ENCODE assay signal across 8 cellular contexts in the genomic region with DNA sequence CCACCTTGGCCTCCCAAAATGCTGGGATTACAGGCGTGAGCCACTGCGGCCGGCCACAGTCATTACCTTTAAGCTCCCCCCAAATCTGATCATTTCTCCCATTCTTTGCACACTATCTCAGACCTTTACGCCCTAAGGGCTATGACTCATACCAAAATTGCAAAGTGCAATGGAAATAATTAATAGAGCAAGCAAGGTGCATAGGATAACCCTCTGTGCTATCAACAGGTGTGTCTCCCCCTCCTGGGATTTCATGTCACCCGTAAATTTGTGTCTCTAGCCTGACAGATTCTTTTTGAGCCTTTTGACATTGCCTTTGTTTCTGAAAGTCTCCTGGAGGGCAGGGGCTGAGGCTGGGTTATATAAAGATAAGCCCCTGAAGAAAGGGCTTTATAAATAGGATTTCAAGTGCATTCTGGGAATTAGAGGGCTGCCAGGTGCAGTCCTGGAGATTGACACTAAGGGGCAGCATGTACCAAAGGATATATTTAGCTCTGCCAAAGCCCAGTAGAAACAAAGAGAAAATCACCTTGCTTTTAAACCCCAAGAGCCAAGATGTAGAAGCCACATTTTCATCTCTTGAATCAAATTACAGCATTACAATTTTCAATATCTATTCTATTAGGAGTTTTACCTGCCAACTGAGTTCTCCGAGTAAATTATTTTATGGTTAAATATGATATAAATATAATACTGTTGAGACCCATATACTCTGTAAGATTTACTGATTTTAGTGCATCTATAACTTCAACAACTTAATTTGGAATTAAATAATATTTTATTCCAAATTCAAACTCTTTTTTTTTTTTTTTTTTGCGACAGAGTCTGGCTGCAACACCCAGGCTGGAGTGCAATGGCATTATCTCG. TPM values are rescaled to one million over a fixed set of nuclear protein-coding genes. Genes with fewer than 3 reads are reported as not detected.
DNase-seq lines count a peak whose midpoint lies in the region; ATAC-seq, FAIRE-seq and TF ChIP-seq lines count a peak whose summit lies in the region.

No MANE protein-coding gene starts in this region.

- no peaks in the 10 kb centered on the region for H3K27me3 ChIP-seq in HepG2 (ENCODE audit: control insufficient read depth in 1 of 2, insufficient read depth in 2 of 2, low read length in 2 of 2)

- H3K36me3 Mint-ChIP-seq in central memory CD8-positive, alpha-beta T cell (ENCODE audit: insufficient read depth), result no peaks in the 10 kb centered on the region

- no peak overlapping the region for H2AFZ ChIP-seq in HepG2 (ENCODE audit: low read length)

- no peaks in the 10 kb centered on the region for H3K36me3 ChIP-seq in HepG2 (replicated peaks in 1 of 2; ENCODE audit: control insufficient read depth in 1 of 2, insufficient read depth in 2 of 2, low read length in 2 of 2)

- H3K27me3 Mint-ChIP-seq in central memory CD8-positive, alpha-beta T cell, result no peaks in the 10 kb centered on the region

- TF ChIP-seq POLR2A in HepG2 (IDR thresholded peaks at IDR 0.05; ENCODE audit: insufficient read depth in 1 of 2, low read depth in 2 of 2, low read length in 2 of 2), result no peak

- CTCF ChIA-PET in HepG2 (lab: Yijun Ruan, JAX; ENCODE audit: low intra/inter-chr PET ratio, low total read pairs), result interaction anchor here (0.7 to 2.2 kb wide), 5 partner anchors 148 to 625 kb away, joined by 3 to 12 read pairs (median 4); no protein-coding TSS in a partner anchor

- no peak overlapping the region for H3K4me3 Mint-ChIP-seq in central memory CD8-positive, alpha-beta T cell

- no peak overlapping the region for H3K27ac Mint-ChIP-seq in central memory CD8-positive, alpha-beta T cell (ENCODE audit: low read depth)

- TF ChIP-seq EP300 in HepG2 (IDR thresholded peaks at IDR 0.05; ENCODE audit: low read depth in 2 of 2, low read length in 2 of 2), result no peak
- no peak for TF ChIP-seq EP300 in HepG2 (CRISPR knock-in tag; IDR thresholded peaks at IDR 0.05; ENCODE audit: borderline replicate concordance)

- no peaks in the 10 kb centered on the region for H3K4me1 Mint-ChIP-seq in central memory CD8-positive, alpha-beta T cell

- FAIRE-seq in HepG2 (lab: Jason Lieb, UNC), result peak; percentile 72

- in situ Hi-C loops in HepG2 (cut with HindIII; ENCODE audit: extremely low pct_ligation_motif_present, low pct_unique_long_range_greater_than_20kb), result loop anchor here (5.0 kb wide), 1 partner anchor 149 kb away; no protein-coding TSS in a partner anchor

- intact Hi-C loops in HepG2 (cut with micrococcal nuclease; ENCODE audit: unreplicated experiment), result loop anchor here (1.0 kb wide), 3 partner anchors 148 to 624 kb away; partner anchors contain the start of gene WDR41

- POLR2A ChIA-PET in HepG2 (lab: Yijun Ruan, JAX), result interaction anchor here (0.8 kb wide), 1 partner anchor 554 kb away, joined by 4 read pairs; no protein-coding TSS in a partner anchor

- WGBS in HepG2 (ENCODE audit: low lambda C conversion rate), result 37% methylated on average over 7 of the region's 8 CpGs

- ATAC-seq in HG02678 (IDR thresholded peaks at IDR 0.05; ENCODE audit: unreplicated experiment), result peak; percentile 71
- no peak for ATAC-seq in central memory CD8-positive, alpha-beta T cell (replicated peaks; ENCODE audit: extremely low read depth, poor library complexity, severe bottlenecking)
- peak; percentile 82 for ATAC-seq in HepG2
- ATAC-seq in GM18519 (IDR thresholded peaks at IDR 0.05; ENCODE audit: low FRiP score, unreplicated experiment), result no peak

- H3K27ac ChIP-seq in HepG2 (ENCODE audit: extremely low read length, insufficient read depth, low read length), result no peak overlapping the region

- BruUV-seq in HepG2 (replicated peaks; lab: Mats Ljungman, UMichigan), result no TSS peak

- no peak overlapping the region for H3K4me3 ChIP-seq in HepG2 (replicated peaks in 1 of 3; ENCODE audit: insufficient read depth in 1 of 3, low read depth in 2 of 3, low read length in 3 of 3)

- H3K4me1 ChIP-seq in HepG2 (ENCODE audit: insufficient read depth, low read length), result no peaks in the 10 kb centered on the region

- H3K79me2 ChIP-seq in HepG2 (ENCODE audit: insufficient read depth, low read length), result no peaks in the 10 kb centered on the region

- no peak overlapping the region for H3K9ac ChIP-seq in HepG2 (ENCODE audit: insufficient read depth, low read depth, low read length)

- peak; percentile 79 for TF ChIP-seq RAD21 in HepG2 (CRISPR knock-in tag; IDR thresholded peaks at IDR 0.05)

- DNase-seq in D341Med (ENCODE audit: low spot score) (peak; percentile 73), NCI-H345 treated with DMSO at 0.1 percent for 48 hours (lab: John Stamatoyannopoulos, UW; ENCODE audit: unreplicated experiment) (peak; percentile 59), HepG2 (ENCODE audit: low spot score) (peak; percentile 47)
- DNase-seq in activated CD4-positive, CD25-positive, alpha-beta regulatory T cell treated with anti-CD3 and anti-CD28 coated beads, Interleukin-2, amount 50 U/mL, for 16 hours (ENCODE audit: low read depth, low spot score), result peak; percentile 20
- peak; percentile 27 to 43 for DNase-seq in central memory CD8-positive, alpha-beta T cell (ENCODE audit: low spot score in 2 of 2)
- peak; percentile 4 to 46 (median 29) for DNase-seq in stimulated activated CD4-positive, alpha-beta T cell treated with anti-CD3 and anti-CD28 coated beads, TNF-alpha, amount 100 ng/mL, for 1 hour (ENCODE audit: low read depth in 3 of 3, low spot score in 1 of 3)

- no peaks in the 10 kb centered on the region for H4K20me1 ChIP-seq in HepG2 (ENCODE audit: insufficient read depth, low read length)

- H3K9me3 ChIP-seq in HepG2 (ENCODE audit: low read length), result no peaks in the 10 kb centered on the region

- H3K4me2 ChIP-seq in HepG2 (ENCODE audit: low read depth, low read length), result peak overlapping the region; percentile 34; the same call in 1 of the 2 replicates

- TF ChIP-seq CTCF in HepG2 (CRISPR knock-in tag; IDR thresholded peaks at IDR 0.05), result peak; percentile 79

- no peaks in the 10 kb centered on the region for H3K9me3 Mint-ChIP-seq in central memory CD8-positive, alpha-beta T cell

TF ChIP-seq in HepG2, 621 proteins besides CTCF, POLR2A, EP300 and RAD21:
- TF ChIP-seq SUZ12 (IDR thresholded peaks at IDR 0.05; ENCODE audit: low read depth, low read length), result peak; percentile 24; the same call in 1 of the 2 replicates
- TF ChIP-seq SMAD3 (CRISPR knock-in tag; IDR thresholded peaks at IDR 0.05), result peak; percentile 51; the same call in 1 of the 2 replicates
- TF ChIP-seq SMC3 (IDR thresholded peaks at IDR 0.05; ENCODE audit: low read length), result peak; percentile 78; the same call in 1 of the 2 replicates
- TF ChIP-seq ZNF124 (CRISPR knock-in tag; IDR thresholded peaks at IDR 0.05), result no peak
- peak; percentile 81 for TF ChIP-seq ZNF143 (CRISPR knock-in tag; IDR thresholded peaks at IDR 0.05)
- peak; percentile 85 for TF ChIP-seq STAG1 (CRISPR knock-in tag; IDR thresholded peaks at IDR 0.05)

RNA-seq across cellular contexts. Expression of gene S100Z, which starts 18.2 kb away (rescaled TPM):
- not detected in 2 replicates for total RNA-seq in HepG2 (2016; rRNA removed; fragmentation: Illumina TruSeq; extraction: Trizol)
- total RNA-seq in HepG2 (2016; cell fraction: cytosol; rRNA removed; fragmentation: Illumina TruSeq; extraction: Trizol; ENCODE audit: low read depth), result not detected in 2 replicates
- not detected in 2 replicates for total RNA-seq in HepG2 (2016; cell fraction: insoluble cytoplasmic fraction; rRNA removed; fragmentation: Illumina TruSeq; extraction: Trizol)
- not detected in 2 replicates for total RNA-seq in HepG2 (2016; cell fraction: membrane; rRNA removed; fragmentation: Illumina TruSeq; extraction: Trizol)
- total RNA-seq in HepG2 (2016; cell fraction: nucleus; rRNA removed; fragmentation: Illumina TruSeq; extraction: Trizol), result not detected in 2 replicates
- 0.17 and 0.22 TPM in 2 replicates for polyA plus RNA-seq in HepG2 (2011; rRNA removed)
- 0.08 and 0.20 TPM in 2 replicates for polyA plus RNA-seq in HepG2 (2011; cell fraction: cytosol; rRNA removed)
- polyA plus RNA-seq in HepG2 (2011; cell fraction: nucleus; rRNA removed), result 0.36 TPM in 1 of 2 replicates, not detected in the other
- polyA plus RNA-seq in HepG2 (2012), result 0.12 TPM in 1 of 2 replicates, not detected in the other
- polyA plus RNA-seq in HepG2 (2016; cell fraction: cytosol; fragmentation: Illumina TruSeq; extraction: Trizol; ENCODE audit: low read depth), result not detected in 2 replicates
- polyA plus RNA-seq in HepG2 (2016; cell fraction: insoluble cytoplasmic fraction; fragmentation: Illumina TruSeq; extraction: Trizol; ENCODE audit: low read depth), result not detected in 2 replicates
- polyA plus RNA-seq in HepG2 (2016; cell fraction: membrane; fragmentation: Illumina TruSeq; extraction: Trizol; ENCODE audit: low read depth), result not detected in 2 replicates
- polyA plus RNA-seq in HepG2 (2016; cell fraction: nucleus; fragmentation: Illumina TruSeq; extraction: Trizol; ENCODE audit: insufficient read depth, low read depth), result not detected in 2 replicates
- not detected in 2 replicates for polyA minus RNA-seq in HepG2 (2011; rRNA and poly(A)+ RNA removed; ENCODE audit: low replicate concordance)
- not detected in 2 replicates for polyA minus RNA-seq in HepG2 (2011; cell fraction: cytosol; rRNA and poly(A)+ RNA removed)
- polyA minus RNA-seq in HepG2 (2011; cell fraction: nucleus; rRNA and poly(A)+ RNA removed), result 1.1 TPM in 1 of 2 replicates, not detected in the other

RNA-seq across cellular contexts. Expression of gene F2RL1, which starts 49.2 kb away (rescaled TPM):
- 6.3 and 9.9 TPM in 2 replicates for total RNA-seq in HepG2 (2016; rRNA removed; fragmentation: Illumina TruSeq; extraction: Trizol)
- 0.61 and 0.71 TPM in 2 replicates for total RNA-seq in HepG2 (2016; cell fraction: cytosol; rRNA removed; fragmentation: Illumina TruSeq; extraction: Trizol; ENCODE audit: low read depth)
- total RNA-seq in HepG2 (2016; cell fraction: insoluble cytoplasmic fraction; rRNA removed; fragmentation: Illumina TruSeq; extraction: Trizol), result 4.8 and 10.3 TPM in 2 replicates
- total RNA-seq in HepG2 (2016; cell fraction: membrane; rRNA removed; fragmentation: Illumina TruSeq; extraction: Trizol), result 1.6 and 1.9 TPM in 2 replicates
- total RNA-seq in HepG2 (2016; cell fraction: nucleus; rRNA removed; fragmentation: Illumina TruSeq; extraction: Trizol), result 10.2 and 11.2 TPM in 2 replicates
- 23.0 TPM in 2 replicates for polyA plus RNA-seq in HepG2 (2011; rRNA removed)
- polyA plus RNA-seq in HepG2 (2011; cell fraction: cytosol; rRNA removed), result 15.6 and 23.7 TPM in 2 replicates
- polyA plus RNA-seq in HepG2 (2011; cell fraction: nucleus; rRNA removed), result 3.3 and 3.7 TPM in 2 replicates
- 7.4 and 10.0 TPM in 2 replicates for polyA plus RNA-seq in HepG2 (2012)
- polyA plus RNA-seq in HepG2 (2016; cell fraction: cytosol; fragmentation: Illumina TruSeq; extraction: Trizol; ENCODE audit: low read depth), result 0.38 and 0.44 TPM in 2 replicates
- polyA plus RNA-seq in HepG2 (2016; cell fraction: insoluble cytoplasmic fraction; fragmentation: Illumina TruSeq; extraction: Trizol; ENCODE audit: low read depth), result 4.3 and 4.4 TPM in 2 replicates
- polyA plus RNA-seq in HepG2 (2016; cell fraction: membrane; fragmentation: Illumina TruSeq; extraction: Trizol; ENCODE audit: low read depth), result 0.86 and 1.0 TPM in 2 replicates
- 12.6 and 13.5 TPM in 2 replicates for polyA plus RNA-seq in HepG2 (2016; cell fraction: nucleus; fragmentation: Illumina TruSeq; extraction: Trizol; ENCODE audit: insufficient read depth, low read depth)
- polyA minus RNA-seq in HepG2 (2011; rRNA and poly(A)+ RNA removed; ENCODE audit: low replicate concordance), result 0.33 and 45.9 TPM in 2 replicates
- polyA minus RNA-seq in HepG2 (2011; cell fraction: cytosol; rRNA and poly(A)+ RNA removed), result 11.8 and 15.6 TPM in 2 replicates
- polyA minus RNA-seq in HepG2 (2011; cell fraction: nucleus; rRNA and poly(A)+ RNA removed), result 5.0 and 9.2 TPM in 2 replicates

Comparison
In these comparisons a context has a peak if more than half of its experiments do, and no peak if none do; other contexts are left out.
1. DNase-seq: peak in every context shown above with its lines; median percentile 73 in D341Med; 59 in NCI-H345 treated with DMSO at 0.1 percent for 48 hours; 47 in HepG2; 35 in central memory CD8-positive, alpha-beta T cell; 29 in stimulated activated CD4-positive, alpha-beta T cell treated with anti-CD3 and anti-CD28 coated beads, TNF-alpha, amount 100 ng/mL, for 1 hour; 20 in activated CD4-positive, CD25-positive, alpha-beta regulatory T cell treated with anti-CD3 and anti-CD28 coated beads, Interleukin-2, amount 50 U/mL, for 16 hours.
2. ATAC-seq: peak in HG02678 (single experiment) and HepG2 (single experiment); none in central memory CD8-positive, alpha-beta T cell (single experiment) and GM18519 (single experiment).